17 cellular contexts compared by ENCODE assay signal in the genomic region with DNA sequence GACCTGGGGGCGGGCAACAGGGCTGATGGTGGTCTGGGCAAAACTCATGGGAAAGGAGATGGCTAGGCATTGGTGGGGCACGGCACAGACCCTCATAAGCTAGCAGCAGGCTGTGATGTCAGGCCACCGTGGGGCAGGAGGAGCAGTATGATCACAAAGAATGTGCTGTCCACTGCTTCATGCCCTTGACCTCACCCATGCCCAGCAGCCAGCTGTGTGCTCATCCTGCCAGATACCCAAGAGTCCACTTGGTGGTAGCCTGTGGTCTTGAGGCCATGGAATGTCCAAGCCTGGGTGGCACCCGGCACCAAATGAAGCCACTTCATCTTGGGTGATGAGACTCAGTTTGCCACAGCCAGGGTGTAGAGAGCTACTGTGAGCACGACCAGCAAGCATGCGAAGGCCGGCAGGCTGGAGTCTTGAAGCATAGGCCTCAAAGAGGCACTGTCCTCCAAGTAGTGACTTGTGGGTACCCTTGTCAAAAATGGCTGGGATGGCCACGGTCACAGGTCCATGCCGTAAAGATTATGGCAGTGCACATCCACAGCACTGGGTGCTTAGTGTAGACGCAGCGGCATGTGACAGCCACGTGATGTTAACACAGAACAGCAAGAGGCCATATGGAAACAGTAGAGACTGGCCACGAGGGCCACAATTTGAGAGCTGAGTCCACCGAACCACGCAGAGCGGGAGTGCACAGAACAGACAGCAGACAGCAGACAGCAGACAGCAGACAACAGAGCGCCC. TPM values are rescaled to one million over a fixed set of nuclear protein-coding genes. Genes with fewer than 3 reads are reported as not detected.
DNase-seq lines count a peak whose midpoint lies in the region; ATAC-seq, FAIRE-seq and TF ChIP-seq lines count a peak whose summit lies in the region.
"Had no signal": no experiment of that assay in that cellular context is flagged by ENCODE, and none has a peak within 500 bp of the region (broad histone marks: within the 10 kb centered on the region; RNA-seq: fewer than 3 reads in every experiment).

No MANE protein-coding gene starts in this region.

- H3K27me3 Mint-ChIP-seq in activated CD8-positive, alpha-beta memory T cell treated with anti-CD3 and anti-CD28 coated beads, Interleukin-2, amount 10 ng/mL, durations not matched to agents 7 days and 5 days = no peaks in the 10 kb centered on the region
- no peaks in the 10 kb centered on the region for H3K27me3 Mint-ChIP-seq in activated T-helper 1 cell treated with anti-CD3 and anti-CD28 coated beads, Interleukin-12 subunit alpha, Interleukin-12 subunit beta, Interleukin-2, Interleukin-4 antibody, amounts not matched to agents 30 ng/mL and 10 ng/mL and 1 ng/mL, durations not matched to agents 14 hours and 24 hours and 36 hours (ENCODE audit: insufficient read depth)
- peaks cover 7 to 10% of the 10 kb centered on the region in 2 donors for H3K27me3 Mint-ChIP-seq in stimulated activated naive B cell treated with anti-CD40 and anti-IgM and Interleukin-4, amounts not matched to agents 10 μg/mL and 1 μg/mL and 100 μg/mL, for 72 hours

- 91% methylated on average over 17 of the region's 17 CpGs for WGBS in HepG2 (ENCODE audit: low lambda C conversion rate)

- peaks cover 2 to 7% of the 10 kb centered on the region in 2 experiments; a peak in 3 of 5 replicates for H3K36me3 ChIP-seq in HepG2 (replicated peaks in 1 of 2; ENCODE audit: control insufficient read depth in 1 of 2, insufficient read depth in 2 of 2, low read length in 2 of 2)
- H3K36me3 ChIP-seq: adrenal gland, gastroesophageal sphincter, tibial artery had no signal

- intact Hi-C loops in activated T-helper 1 cell treated with anti-CD3 and anti-CD28 coated beads, Interleukin-12 subunit alpha, Interleukin-12 subunit beta, Interleukin-2, Interleukin-4 antibody, amounts not matched to agents 30 ng/mL and 10 ng/mL and 1 ng/mL, durations not matched to agents 14 hours and 24 hours and 36 hours (cut with micrococcal nuclease) = no loop called here
- intact Hi-C loops in HepG2 (cut with micrococcal nuclease; ENCODE audit: unreplicated experiment) = no loop called here

- H3K4me2 ChIP-seq in HepG2 (ENCODE audit: low read depth, low read length) = no peak overlapping the region

- no peaks in the 10 kb centered on the region for H4K20me1 ChIP-seq in HepG2 (ENCODE audit: insufficient read depth, low read length)

- CTCF ChIA-PET in activated CD8-positive, alpha-beta memory T cell treated with anti-CD3 and anti-CD28 coated beads, Interleukin-2, amount 10 ng/mL, durations not matched to agents 7 days and 5 days (lab: Charles Lee) = no interaction called here
- CTCF ChIA-PET in HepG2 (lab: Yijun Ruan, JAX; ENCODE audit: low intra/inter-chr PET ratio, low total read pairs) = no interaction called here

- 0 out of 2 replicates have a peak, but pooled peaks have one; percentile 3 for TF ChIP-seq CTCF in HepG2 (CRISPR knock-in tag; IDR thresholded peaks at IDR 0.05)

- no peaks in the 10 kb centered on the region for H3K79me2 ChIP-seq in HepG2 (ENCODE audit: insufficient read depth, low read length)

- H3K9me3 ChIP-seq in HepG2 (ENCODE audit: low read length) = no peaks in the 10 kb centered on the region
- H3K9me3 ChIP-seq: adrenal gland, gastroesophageal sphincter, left lung, psoas muscle, tibial artery had no signal

- H3K4me3 ChIP-seq in HepG2 (replicated peaks in 1 of 3; ENCODE audit: insufficient read depth in 1 of 3, low read depth in 2 of 3, low read length in 3 of 3) = no peak overlapping the region

- no peak for TF ChIP-seq RAD21 in HepG2 (CRISPR knock-in tag; IDR thresholded peaks at IDR 0.05)

- H3K4me1 Mint-ChIP-seq in activated CD8-positive, alpha-beta memory T cell treated with anti-CD3 and anti-CD28 coated beads, Interleukin-2, amount 10 ng/mL, durations not matched to agents 7 days and 5 days = peaks cover 25% of the 10 kb centered on the region
- peaks cover 30% of the 10 kb centered on the region for H3K4me1 Mint-ChIP-seq in activated T-helper 1 cell treated with anti-CD3 and anti-CD28 coated beads, Interleukin-12 subunit alpha, Interleukin-12 subunit beta, Interleukin-2, Interleukin-4 antibody, amounts not matched to agents 30 ng/mL and 10 ng/mL and 1 ng/mL, durations not matched to agents 14 hours and 24 hours and 36 hours (ENCODE audit: low read depth)
- peaks cover 13 to 21% of the 10 kb centered on the region in 2 donors for H3K4me1 Mint-ChIP-seq in stimulated activated naive B cell treated with anti-CD40 and anti-IgM and Interleukin-4, amounts not matched to agents 10 μg/mL and 1 μg/mL and 100 μg/mL, for 72 hours

- no peak for TF ChIP-seq POLR2A in HepG2 (IDR thresholded peaks at IDR 0.05; ENCODE audit: insufficient read depth in 1 of 2, low read depth in 2 of 2, low read length in 2 of 2)

- no peak for FAIRE-seq in HepG2 (lab: Jason Lieb, UNC)
- FAIRE-seq: H54 had no signal

- no peak for TF ChIP-seq EP300 in HepG2 (IDR thresholded peaks at IDR 0.05; ENCODE audit: low read depth in 2 of 2, low read length in 2 of 2)
- TF ChIP-seq EP300 in HepG2 (CRISPR knock-in tag; IDR thresholded peaks at IDR 0.05; ENCODE audit: borderline replicate concordance) = no peak

- no peak overlapping the region for H3K9ac ChIP-seq in HepG2 (ENCODE audit: insufficient read depth, low read depth, low read length)

- H2AFZ ChIP-seq in HepG2 (ENCODE audit: low read length) = no peak overlapping the region

- no peak for ATAC-seq in activated CD8-positive, alpha-beta memory T cell treated with anti-CD3 and anti-CD28 coated beads, Interleukin-2, amount 10 ng/mL, durations not matched to agents 7 days and 5 days
- ATAC-seq in HepG2 = peak; percentile 25
- ATAC-seq in stimulated activated naive B cell treated with anti-CD40 and anti-IgM and Interleukin-4, amounts not matched to agents 10 μg/mL and 1 μg/mL and 100 μg/mL, for 72 hours (replicated peaks) = no peak
- no peak for ATAC-seq in HG03571 (IDR thresholded peaks at IDR 0.05; ENCODE audit: unreplicated experiment)
- ATAC-seq: gastroesophageal sphincter, left lung had no signal

- H3K4me3 Mint-ChIP-seq in activated CD8-positive, alpha-beta memory T cell treated with anti-CD3 and anti-CD28 coated beads, Interleukin-2, amount 10 ng/mL, durations not matched to agents 7 days and 5 days = peak overlapping the region; percentile 43
- peak overlapping the region; percentile 72 for H3K4me3 Mint-ChIP-seq in activated T-helper 1 cell treated with anti-CD3 and anti-CD28 coated beads, Interleukin-12 subunit alpha, Interleukin-12 subunit beta, Interleukin-2, Interleukin-4 antibody, amounts not matched to agents 30 ng/mL and 10 ng/mL and 1 ng/mL, durations not matched to agents 14 hours and 24 hours and 36 hours
- H3K4me3 Mint-ChIP-seq in stimulated activated naive B cell treated with anti-CD40 and anti-IgM and Interleukin-4, amounts not matched to agents 10 μg/mL and 1 μg/mL and 100 μg/mL, for 72 hours = peak overlapping the region in 1 of 2 donors; percentile 82

- peaks cover 3% of the 10 kb centered on the region for H3K36me3 Mint-ChIP-seq in activated CD8-positive, alpha-beta memory T cell treated with anti-CD3 and anti-CD28 coated beads, Interleukin-2, amount 10 ng/mL, durations not matched to agents 7 days and 5 days
- peaks cover 27% of the 10 kb centered on the region for H3K36me3 Mint-ChIP-seq in activated T-helper 1 cell treated with anti-CD3 and anti-CD28 coated beads, Interleukin-12 subunit alpha, Interleukin-12 subunit beta, Interleukin-2, Interleukin-4 antibody, amounts not matched to agents 30 ng/mL and 10 ng/mL and 1 ng/mL, durations not matched to agents 14 hours and 24 hours and 36 hours (ENCODE audit: low read depth)
- H3K36me3 Mint-ChIP-seq in stimulated activated naive B cell treated with anti-CD40 and anti-IgM and Interleukin-4, amounts not matched to agents 10 μg/mL and 1 μg/mL and 100 μg/mL, for 72 hours = peaks cover 6 to 11% of the 10 kb centered on the region in 2 donors

- no peaks in the 10 kb centered on the region for H3K27me3 ChIP-seq in HepG2 (ENCODE audit: control insufficient read depth in 1 of 2, insufficient read depth in 2 of 2, low read length in 2 of 2)
- H3K27me3 ChIP-seq: adrenal gland, gastroesophageal sphincter, left lung, tibial artery had no signal

- in situ Hi-C loops in HepG2 (cut with HindIII; ENCODE audit: extremely low pct_ligation_motif_present, low pct_unique_long_range_greater_than_20kb) = no loop called here

- no TSS peak for BruUV-seq in HepG2 (replicated peaks; lab: Mats Ljungman, UMichigan)

- POLR2A ChIA-PET in HepG2 (lab: Yijun Ruan, JAX) = no interaction called here

- no peak overlapping the region for H3K27ac ChIP-seq in HepG2 (ENCODE audit: extremely low read length, insufficient read depth, low read length)
- H3K27ac ChIP-seq: psoas muscle had no signal

- peaks cover 17% of the 10 kb centered on the region for H3K4me1 ChIP-seq in HepG2 (ENCODE audit: insufficient read depth, low read length)

- no peak overlapping the region for H3K27ac Mint-ChIP-seq in activated CD8-positive, alpha-beta memory T cell treated with anti-CD3 and anti-CD28 coated beads, Interleukin-2, amount 10 ng/mL, durations not matched to agents 7 days and 5 days
- H3K27ac Mint-ChIP-seq in activated T-helper 1 cell treated with anti-CD3 and anti-CD28 coated beads, Interleukin-12 subunit alpha, Interleukin-12 subunit beta, Interleukin-2, Interleukin-4 antibody, amounts not matched to agents 30 ng/mL and 10 ng/mL and 1 ng/mL, durations not matched to agents 14 hours and 24 hours and 36 hours = peak overlapping the region; percentile 55
- peak overlapping the region; percentile 42 for H3K27ac Mint-ChIP-seq in stimulated activated naive B cell treated with anti-CD40 and anti-IgM and Interleukin-4, amounts not matched to agents 10 μg/mL and 1 μg/mL and 100 μg/mL, for 72 hours

- no peak for DNase-seq in activated CD8-positive, alpha-beta memory T cell treated with anti-CD3 and anti-CD28 coated beads, Interleukin-2, amount 10 ng/mL, durations not matched to agents 7 days and 5 days
- DNase-seq in activated CD8-positive, alpha-beta memory T cell treated with anti-CD3 and anti-CD28 coated beads, Interleukin-2, amount 50 U/mL, for 4 hours = no peak
- DNase-seq in activated T-helper 1 cell treated with anti-CD3 and anti-CD28 coated beads, Interleukin-12 subunit alpha, Interleukin-12 subunit beta, Interleukin-2, Interleukin-4 antibody, amounts not matched to agents 30 ng/mL and 10 ng/mL and 1 ng/mL, durations not matched to agents 14 hours and 24 hours and 36 hours (ENCODE audit: low spot score) = no peak
- DNase-seq in HepG2 (ENCODE audit: low spot score) (no peak), C1 segment of cervical spinal cord (lab: John Stamatoyannopoulos, UW) (no peak)
- DNase-seq in stimulated activated naive B cell treated with anti-CD40 and anti-IgM and Interleukin-4, amounts not matched to agents 10 μg/mL and 1 μg/mL and 100 μg/mL, for 72 hours = no peak
- DNase-seq in stimulated activated CD4-positive, alpha-beta T cell treated with anti-CD3 and anti-CD28 coated beads, Interleukin-2, amount 100 ng/mL, for 48 hours = no peak
- DNase-seq: left lung, NCI-H146, NCI-H774, SIG-M5 had no signal

- no peaks in the 10 kb centered on the region for H3K9me3 Mint-ChIP-seq in activated CD8-positive, alpha-beta memory T cell treated with anti-CD3 and anti-CD28 coated beads, Interleukin-2, amount 10 ng/mL, durations not matched to agents 7 days and 5 days (ENCODE audit: low read depth)
- H3K9me3 Mint-ChIP-seq in activated T-helper 1 cell treated with anti-CD3 and anti-CD28 coated beads, Interleukin-12 subunit alpha, Interleukin-12 subunit beta, Interleukin-2, Interleukin-4 antibody, amounts not matched to agents 30 ng/mL and 10 ng/mL and 1 ng/mL, durations not matched to agents 14 hours and 24 hours and 36 hours = no peaks in the 10 kb centered on the region
- H3K9me3 Mint-ChIP-seq in stimulated activated naive B cell treated with anti-CD40 and anti-IgM and Interleukin-4, amounts not matched to agents 10 μg/mL and 1 μg/mL and 100 μg/mL, for 72 hours = no peaks in the 10 kb centered on the region

RNA-seq across cellular contexts. Expression of a gene that starts 19.0 kb away (rescaled TPM):
- total RNA-seq in activated CD8-positive, alpha-beta memory T cell treated with anti-CD3 and anti-CD28 coated beads, Interleukin-2, amount 10 ng/mL, durations not matched to agents 7 days and 5 days = 10 to 100 TPM; 26.3 to 41.4 TPM
- total RNA-seq in activated T-helper 1 cell treated with anti-CD3 and anti-CD28 coated beads, Interleukin-12 subunit alpha, Interleukin-12 subunit beta, Interleukin-2, Interleukin-4 antibody, amounts not matched to agents 30 ng/mL and 10 ng/mL and 1 ng/mL, durations not matched to agents 14 hours and 24 hours and 36 hours = 123 and 126 TPM in 2 replicates
- 15.3 and 26.5 TPM in 2 replicates for total RNA-seq in HepG2 (2016; rRNA removed; fragmentation: Illumina TruSeq; extraction: Trizol)
- 4.9 and 5.7 TPM in 2 replicates for total RNA-seq in HepG2 (2016; cell fraction: cytosol; rRNA removed; fragmentation: Illumina TruSeq; extraction: Trizol; ENCODE audit: low read depth)
- total RNA-seq in HepG2 (2016; cell fraction: insoluble cytoplasmic fraction; rRNA removed; fragmentation: Illumina TruSeq; extraction: Trizol) = 13.7 and 22.8 TPM in 2 replicates
- total RNA-seq in HepG2 (2016; cell fraction: membrane; rRNA removed; fragmentation: Illumina TruSeq; extraction: Trizol) = 25.1 and 26.3 TPM in 2 replicates
- 16.1 and 18.8 TPM in 2 replicates for total RNA-seq in HepG2 (2016; cell fraction: nucleus; rRNA removed; fragmentation: Illumina TruSeq; extraction: Trizol)
- 14.9 and 15.2 TPM in 2 replicates for polyA plus RNA-seq in HepG2 (2011; rRNA removed)
- 12.9 and 15.9 TPM in 2 replicates for polyA plus RNA-seq in HepG2 (2011; cell fraction: cytosol; rRNA removed)
- 15.6 and 19.1 TPM in 2 replicates for polyA plus RNA-seq in HepG2 (2011; cell fraction: nucleus; rRNA removed)
- 25.4 and 26.2 TPM in 2 replicates for polyA plus RNA-seq in HepG2 (2012)
- 4.5 and 4.7 TPM in 2 replicates for polyA plus RNA-seq in HepG2 (2016; cell fraction: cytosol; fragmentation: Illumina TruSeq; extraction: Trizol; ENCODE audit: low read depth)
- polyA plus RNA-seq in HepG2 (2016; cell fraction: insoluble cytoplasmic fraction; fragmentation: Illumina TruSeq; extraction: Trizol; ENCODE audit: low read depth) = 43.2 and 55.3 TPM in 2 replicates
- polyA plus RNA-seq in HepG2 (2016; cell fraction: membrane; fragmentation: Illumina TruSeq; extraction: Trizol; ENCODE audit: low read depth) = 27.0 and 27.7 TPM in 2 replicates
- polyA plus RNA-seq in HepG2 (2016; cell fraction: nucleus; fragmentation: Illumina TruSeq; extraction: Trizol; ENCODE audit: insufficient read depth, low read depth) = 36.1 and 36.3 TPM in 2 replicates
- 18.8 and 36.8 TPM in 2 replicates for polyA minus RNA-seq in HepG2 (2011; rRNA and poly(A)+ RNA removed; ENCODE audit: low replicate concordance)
- 17.8 and 22.1 TPM in 2 replicates for polyA minus RNA-seq in HepG2 (2011; cell fraction: cytosol; rRNA and poly(A)+ RNA removed)
- 19.2 and 20.9 TPM in 2 replicates for polyA minus RNA-seq in HepG2 (2011; cell fraction: nucleus; rRNA and poly(A)+ RNA removed)

RNA-seq across cellular contexts. Expression of a gene that starts 19.1 kb away (rescaled TPM):
- total RNA-seq in activated CD8-positive, alpha-beta memory T cell treated with anti-CD3 and anti-CD28 coated beads, Interleukin-2, amount 10 ng/mL, durations not matched to agents 7 days and 5 days = 10 to 100 TPM; 31.1 to 34.0 TPM
- 69.0 and 73.0 TPM in 2 replicates for total RNA-seq in activated T-helper 1 cell treated with anti-CD3 and anti-CD28 coated beads, Interleukin-12 subunit alpha, Interleukin-12 subunit beta, Interleukin-2, Interleukin-4 antibody, amounts not matched to agents 30 ng/mL and 10 ng/mL and 1 ng/mL, durations not matched to agents 14 hours and 24 hours and 36 hours
- 30.2 and 58.3 TPM in 2 replicates for total RNA-seq in HepG2 (2016; rRNA removed; fragmentation: Illumina TruSeq; extraction: Trizol)
- 4.8 and 5.3 TPM in 2 replicates for total RNA-seq in HepG2 (2016; cell fraction: cytosol; rRNA removed; fragmentation: Illumina TruSeq; extraction: Trizol; ENCODE audit: low read depth)
- total RNA-seq in HepG2 (2016; cell fraction: insoluble cytoplasmic fraction; rRNA removed; fragmentation: Illumina TruSeq; extraction: Trizol) = 27.5 and 55.8 TPM in 2 replicates
- total RNA-seq in HepG2 (2016; cell fraction: membrane; rRNA removed; fragmentation: Illumina TruSeq; extraction: Trizol) = 17.7 and 18.8 TPM in 2 replicates
- 47.8 and 56.4 TPM in 2 replicates for total RNA-seq in HepG2 (2016; cell fraction: nucleus; rRNA removed; fragmentation: Illumina TruSeq; extraction: Trizol)
- polyA plus RNA-seq in HepG2 (2011; rRNA removed) = 35.5 and 41.6 TPM in 2 replicates
- 39.5 and 45.0 TPM in 2 replicates for polyA plus RNA-seq in HepG2 (2011; cell fraction: cytosol; rRNA removed)
- 25.7 and 30.2 TPM in 2 replicates for polyA plus RNA-seq in HepG2 (2011; cell fraction: nucleus; rRNA removed)
- 37.6 and 40.5 TPM in 2 replicates for polyA plus RNA-seq in HepG2 (2012)
- polyA plus RNA-seq in HepG2 (2016; cell fraction: cytosol; fragmentation: Illumina TruSeq; extraction: Trizol; ENCODE audit: low read depth) = 3.9 and 4.5 TPM in 2 replicates
- polyA plus RNA-seq in HepG2 (2016; cell fraction: insoluble cytoplasmic fraction; fragmentation: Illumina TruSeq; extraction: Trizol; ENCODE audit: low read depth) = 22.5 and 25.1 TPM in 2 replicates
- polyA plus RNA-seq in HepG2 (2016; cell fraction: membrane; fragmentation: Illumina TruSeq; extraction: Trizol; ENCODE audit: low read depth) = 8.5 and 10.3 TPM in 2 replicates
- polyA plus RNA-seq in HepG2 (2016; cell fraction: nucleus; fragmentation: Illumina TruSeq; extraction: Trizol; ENCODE audit: insufficient read depth, low read depth) = 55.8 and 62.0 TPM in 2 replicates
- 44.0 and 61.9 TPM in 2 replicates for polyA minus RNA-seq in HepG2 (2011; rRNA and poly(A)+ RNA removed; ENCODE audit: low replicate concordance)
- 31.7 and 41.7 TPM in 2 replicates for polyA minus RNA-seq in HepG2 (2011; cell fraction: cytosol; rRNA and poly(A)+ RNA removed)
- 33.5 and 39.0 TPM in 2 replicates for polyA minus RNA-seq in HepG2 (2011; cell fraction: nucleus; rRNA and poly(A)+ RNA removed)
